36 cellular contexts compared by ENCODE assay signal in genomic region chr19:30752201-30752600, GRCh38.
"Had no signal": no experiment of that assay in that cellular context is flagged by ENCODE, and none has a peak within 500 bp of the region (broad histone marks: within the 10 kb centered on the region; RNA-seq: fewer than 3 reads in every experiment).

No MANE protein-coding gene starts in this region.

- DNase-seq: activated B cell treated with CpG ODN at 0.5 μM for 24 hours; activated CD4-positive, alpha-beta memory T cell treated with anti-CD3 and anti-CD28 coated beads, Interleukin-2, amount 10 ng/mL, durations not matched to agents 7 days and 5 days; activated CD4-positive, alpha-beta T cell treated with anti-CD3 and anti-CD28 coated beads for 1 hour; activated CD4-positive, alpha-beta T cell treated with anti-CD3 and anti-CD28 coated beads for 36 hours; activated CD4-positive, alpha-beta T cell treated with anti-CD3 and anti-CD28 coated beads, Interleukin-2, amount 10 ng/mL, durations not matched to agents 7 days and 5 days; activated CD4-positive, alpha-beta T cell treated with anti-CD3 and anti-CD28 coated beads, Interleukin-2, amount 50 U/mL, for 48 hours; activated CD8-positive, alpha-beta memory T cell treated with anti-CD3 and anti-CD28 coated beads for 24 hours; activated CD8-positive, alpha-beta memory T cell treated with anti-CD3 and anti-CD28 coated beads, Interleukin-2, amount 10 ng/mL, durations not matched to agents 7 days and 5 days; activated CD8-positive, alpha-beta memory T cell treated with anti-CD3 and anti-CD28 coated beads, Interleukin-2, amount 50 U/mL, for 48 hours; activated CD8-positive, alpha-beta T cell treated with anti-CD3 and anti-CD28 coated beads, Interleukin-2, amount 10 ng/mL, durations not matched to agents 7 days and 5 days; activated effector memory CD4-positive, alpha-beta T cell treated with Interleukin-2 at 50 U/mL for 16 hours; activated gamma-delta T cell; activated naive CD4-positive, alpha-beta T cell treated with anti-CD3 and anti-CD28 coated beads, Interleukin-2, amount 10 ng/mL, durations not matched to agents 7 days and 5 days; activated naive CD4-positive, alpha-beta T cell treated with Interleukin-2 at 50 U/mL for 16 hours; activated naive CD8-positive, alpha-beta T cell treated with anti-CD3 and anti-CD28 coated beads, Interleukin-2, amount 10 ng/mL, durations not matched to agents 7 days and 5 days; activated naive CD8-positive, alpha-beta T cell treated with anti-CD3 and anti-CD28 coated beads, Interleukin-2, amount 50 U/mL, for 24 hours; activated T-cell treated with anti-CD3 and anti-CD28 coated beads, Interleukin-2, amount 50 U/mL, for 24 hours; activated T-cell treated with anti-CD3 and anti-CD28 coated beads, Interleukin-2, amount 50 U/mL, for 48 hours; amygdala; anterior cingulate cortex; caudate nucleus; SW 1271; T-helper 1 cell; T-helper 2 cell; T-helper 9 cell had no signal

- H3K4me3 Mint-ChIP-seq: activated B cell treated with CpG ODN at 0.5 μM for 24 hours; activated CD4-positive, alpha-beta memory T cell treated with anti-CD3 and anti-CD28 coated beads, Interleukin-2, amount 10 ng/mL, durations not matched to agents 7 days and 5 days; activated CD4-positive, alpha-beta T cell treated with anti-CD3 and anti-CD28 coated beads for 36 hours; activated CD4-positive, alpha-beta T cell treated with anti-CD3 and anti-CD28 coated beads, Interleukin-2, amount 10 ng/mL, durations not matched to agents 7 days and 5 days; activated CD8-positive, alpha-beta memory T cell treated with anti-CD3 and anti-CD28 coated beads, Interleukin-2, amount 10 ng/mL, durations not matched to agents 7 days and 5 days; activated CD8-positive, alpha-beta T cell treated with anti-CD3 and anti-CD28 coated beads, Interleukin-2, amount 10 ng/mL, durations not matched to agents 7 days and 5 days; activated naive CD4-positive, alpha-beta T cell treated with anti-CD3 and anti-CD28 coated beads, Interleukin-2, amount 10 ng/mL, durations not matched to agents 7 days and 5 days; activated naive CD4-positive, alpha-beta T cell treated with anti-CD3 and anti-CD28 coated beads, Interleukin-2, amount 50 U/mL, for 24 hours; activated naive CD8-positive, alpha-beta T cell; activated naive CD8-positive, alpha-beta T cell treated with anti-CD3 and anti-CD28 coated beads, Interleukin-2, amount 10 ng/mL, durations not matched to agents 7 days and 5 days; activated naive CD8-positive, alpha-beta T cell treated with anti-CD3 and anti-CD28 coated beads, Interleukin-2, amount 50 U/mL, for 24 hours; activated T-cell treated with anti-CD3 and anti-CD28 coated beads, Interleukin-2, amount 50 U/mL, for 24 hours; brain; central memory CD8-positive, alpha-beta T cell; T-helper 1 cell treated with Interleukin-12 subunit alpha and Interleukin-12 subunit beta and Interleukin-4 antibody, amounts not matched to agents 30 μg/mL and 1 μg/mL, for 36 hours; T-helper 2 cell treated with Interferon-gamma antibody and Interleukin-4, amounts not matched to agents 5 μg/mL and 100 μg/mL, for 36 hours had no signal

- H3K36me3 ChIP-seq: ascending aorta, cardiac muscle cell had no signal

- H3K4me1 Mint-ChIP-seq: activated B cell treated with CpG ODN at 0.5 μM for 24 hours; activated CD4-positive, alpha-beta memory T cell treated with anti-CD3 and anti-CD28 coated beads, Interleukin-2, amount 10 ng/mL, durations not matched to agents 7 days and 5 days; activated CD4-positive, alpha-beta T cell treated with anti-CD3 and anti-CD28 coated beads for 36 hours; activated CD4-positive, alpha-beta T cell treated with anti-CD3 and anti-CD28 coated beads, Interleukin-2, amount 10 ng/mL, durations not matched to agents 7 days and 5 days; activated CD8-positive, alpha-beta memory T cell treated with anti-CD3 and anti-CD28 coated beads, Interleukin-2, amount 10 ng/mL, durations not matched to agents 7 days and 5 days; activated naive CD4-positive, alpha-beta T cell treated with anti-CD3 and anti-CD28 coated beads, Interleukin-2, amount 10 ng/mL, durations not matched to agents 7 days and 5 days; activated naive CD4-positive, alpha-beta T cell treated with anti-CD3 and anti-CD28 coated beads, Interleukin-2, amount 50 U/mL, for 24 hours; activated naive CD8-positive, alpha-beta T cell treated with anti-CD3 and anti-CD28 coated beads, Interleukin-2, amount 10 ng/mL, durations not matched to agents 7 days and 5 days; activated naive CD8-positive, alpha-beta T cell treated with anti-CD3 and anti-CD28 coated beads, Interleukin-2, amount 50 U/mL, for 24 hours; brain; central memory CD8-positive, alpha-beta T cell had no signal

- H3K27me3 ChIP-seq: ascending aorta, cardiac muscle cell had no signal

- H3K4me3 ChIP-seq: ascending aorta, cardiac muscle cell had no signal

- ATAC-seq: activated CD4-positive, alpha-beta T cell treated with anti-CD3 and anti-CD28 coated beads for 36 hours; activated CD4-positive, CD25-positive, alpha-beta regulatory T cell treated with anti-CD3 and anti-CD28 coated beads, Interleukin-2, amount 50 U/mL, for 24 hours; activated CD8-positive, alpha-beta memory T cell treated with anti-CD3 and anti-CD28 coated beads, Interleukin-2, amount 10 ng/mL, durations not matched to agents 7 days and 5 days; activated CD8-positive, alpha-beta T cell treated with anti-CD3 and anti-CD28 coated beads, Interleukin-2, amount 10 ng/mL, durations not matched to agents 7 days and 5 days; activated naive CD8-positive, alpha-beta T cell treated with anti-CD3 and anti-CD28 coated beads, Interleukin-2, amount 50 U/mL, for 24 hours had no signal

- H3K4me1 ChIP-seq: ascending aorta had no signal

- H3K27me3 Mint-ChIP-seq: activated B cell treated with CpG ODN at 0.5 μM for 24 hours; activated CD4-positive, alpha-beta memory T cell treated with anti-CD3 and anti-CD28 coated beads, Interleukin-2, amount 10 ng/mL, durations not matched to agents 7 days and 5 days; activated CD4-positive, alpha-beta T cell treated with anti-CD3 and anti-CD28 coated beads, Interleukin-2, amount 10 ng/mL, durations not matched to agents 7 days and 5 days; activated CD8-positive, alpha-beta memory T cell treated with anti-CD3 and anti-CD28 coated beads, Interleukin-2, amount 10 ng/mL, durations not matched to agents 7 days and 5 days; activated naive CD4-positive, alpha-beta T cell treated with anti-CD3 and anti-CD28 coated beads, Interleukin-2, amount 10 ng/mL, durations not matched to agents 7 days and 5 days; activated naive CD8-positive, alpha-beta T cell treated with anti-CD3 and anti-CD28 coated beads, Interleukin-2, amount 10 ng/mL, durations not matched to agents 7 days and 5 days; central memory CD8-positive, alpha-beta T cell had no signal

- H3K27ac Mint-ChIP-seq: activated B cell treated with CpG ODN at 0.5 μM for 24 hours; activated CD4-positive, alpha-beta memory T cell treated with anti-CD3 and anti-CD28 coated beads, Interleukin-2, amount 10 ng/mL, durations not matched to agents 7 days and 5 days; activated CD4-positive, alpha-beta T cell treated with anti-CD3 and anti-CD28 coated beads for 36 hours; activated CD4-positive, alpha-beta T cell treated with anti-CD3 and anti-CD28 coated beads, Interleukin-2, amount 10 ng/mL, durations not matched to agents 7 days and 5 days; activated CD8-positive, alpha-beta memory T cell treated with anti-CD3 and anti-CD28 coated beads, Interleukin-2, amount 10 ng/mL, durations not matched to agents 7 days and 5 days; activated CD8-positive, alpha-beta T cell treated with anti-CD3 and anti-CD28 coated beads, Interleukin-2, amount 10 ng/mL, durations not matched to agents 7 days and 5 days; activated naive CD4-positive, alpha-beta T cell treated with anti-CD3 and anti-CD28 coated beads, Interleukin-2, amount 10 ng/mL, durations not matched to agents 7 days and 5 days; activated naive CD4-positive, alpha-beta T cell treated with anti-CD3 and anti-CD28 coated beads, Interleukin-2, amount 50 U/mL, for 24 hours; activated naive CD8-positive, alpha-beta T cell; activated naive CD8-positive, alpha-beta T cell treated with anti-CD3 and anti-CD28 coated beads, Interleukin-2, amount 10 ng/mL, durations not matched to agents 7 days and 5 days; activated naive CD8-positive, alpha-beta T cell treated with anti-CD3 and anti-CD28 coated beads, Interleukin-2, amount 50 U/mL, for 24 hours; activated T-cell treated with anti-CD3 and anti-CD28 coated beads, Interleukin-2, amount 50 U/mL, for 24 hours; activated T-helper 2 cell treated with anti-CD3 and anti-CD28 coated beads, Interferon-gamma antibody, Interleukin-2, Interleukin-4, amounts not matched to agents 10 μg/mL and 5 μg/mL and 100 μg/mL, durations not matched to agents 14 hours and 24 hours and 36 hours; brain; T-helper 1 cell treated with Interleukin-12 subunit alpha and Interleukin-12 subunit beta and Interleukin-4 antibody, amounts not matched to agents 30 μg/mL and 1 μg/mL, for 36 hours; T-helper 2 cell treated with Interferon-gamma antibody and Interleukin-4, amounts not matched to agents 5 μg/mL and 100 μg/mL, for 36 hours had no signal

- H3K27ac ChIP-seq: ascending aorta, cardiac muscle cell, VCaP had no signal

- H3K36me3 Mint-ChIP-seq: activated CD8-positive, alpha-beta memory T cell treated with anti-CD3 and anti-CD28 coated beads, Interleukin-2, amount 10 ng/mL, durations not matched to agents 7 days and 5 days; activated naive CD4-positive, alpha-beta T cell treated with anti-CD3 and anti-CD28 coated beads, Interleukin-2, amount 10 ng/mL, durations not matched to agents 7 days and 5 days; activated naive CD4-positive, alpha-beta T cell treated with anti-CD3 and anti-CD28 coated beads, Interleukin-2, amount 50 U/mL, for 24 hours; activated naive CD8-positive, alpha-beta T cell; activated naive CD8-positive, alpha-beta T cell treated with anti-CD3 and anti-CD28 coated beads, Interleukin-2, amount 10 ng/mL, durations not matched to agents 7 days and 5 days; brain had no signal
